In the genomic region with DNA sequence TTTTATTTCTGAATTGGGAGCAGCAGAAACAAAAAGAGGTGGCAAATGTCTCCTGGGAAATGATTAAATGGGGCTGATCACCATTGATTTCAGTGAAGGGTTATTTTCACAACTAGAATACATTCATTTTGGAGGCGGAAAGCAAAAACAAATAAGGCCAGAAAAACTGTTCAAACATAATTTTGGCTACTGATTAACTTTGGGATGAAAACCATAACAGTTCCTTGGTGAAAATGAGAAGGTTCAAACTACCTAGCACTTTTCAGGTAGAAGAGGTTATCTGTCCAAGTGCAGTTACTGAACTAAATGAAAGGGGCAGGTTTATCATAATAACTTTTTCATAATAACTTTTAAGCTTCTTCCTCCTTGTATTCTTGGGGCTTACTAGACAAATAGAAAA, we compare ENCODE assay signal across 1 cellular context.
TF ChIP-seq lines count a peak whose summit lies in the region.

No MANE protein-coding gene starts in this region.

TF ChIP-seq in SK-N-SH treated with all-trans-retinoic acid at 6 μM for 48 hours, 23 proteins besides CTCF, POLR2A, EP300 and RAD21:
- TF ChIP-seq, protein P1, sequence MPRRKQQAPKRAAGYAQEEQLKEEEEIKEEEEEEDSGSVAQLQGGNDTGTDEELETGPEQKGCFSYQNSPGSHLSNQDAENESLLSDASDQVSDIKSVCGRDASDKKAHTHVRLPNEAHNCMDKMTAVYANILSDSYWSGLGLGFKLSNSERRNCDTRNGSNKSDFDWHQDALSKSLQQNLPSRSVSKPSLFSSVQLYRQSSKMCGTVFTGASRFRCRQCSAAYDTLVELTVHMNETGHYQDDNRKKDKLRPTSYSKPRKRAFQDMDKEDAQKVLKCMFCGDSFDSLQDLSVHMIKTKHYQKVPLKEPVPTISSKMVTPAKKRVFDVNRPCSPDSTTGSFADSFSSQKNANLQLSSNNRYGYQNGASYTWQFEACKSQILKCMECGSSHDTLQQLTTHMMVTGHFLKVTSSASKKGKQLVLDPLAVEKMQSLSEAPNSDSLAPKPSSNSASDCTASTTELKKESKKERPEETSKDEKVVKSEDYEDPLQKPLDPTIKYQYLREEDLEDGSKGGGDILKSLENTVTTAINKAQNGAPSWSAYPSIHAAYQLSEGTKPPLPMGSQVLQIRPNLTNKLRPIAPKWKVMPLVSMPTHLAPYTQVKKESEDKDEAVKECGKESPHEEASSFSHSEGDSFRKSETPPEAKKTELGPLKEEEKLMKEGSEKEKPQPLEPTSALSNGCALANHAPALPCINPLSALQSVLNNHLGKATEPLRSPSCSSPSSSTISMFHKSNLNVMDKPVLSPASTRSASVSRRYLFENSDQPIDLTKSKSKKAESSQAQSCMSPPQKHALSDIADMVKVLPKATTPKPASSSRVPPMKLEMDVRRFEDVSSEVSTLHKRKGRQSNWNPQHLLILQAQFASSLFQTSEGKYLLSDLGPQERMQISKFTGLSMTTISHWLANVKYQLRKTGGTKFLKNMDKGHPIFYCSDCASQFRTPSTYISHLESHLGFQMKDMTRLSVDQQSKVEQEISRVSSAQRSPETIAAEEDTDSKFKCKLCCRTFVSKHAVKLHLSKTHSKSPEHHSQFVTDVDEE (CRISPR knock-in tag; IDR thresholded peaks at IDR 0.05) = no peak
- no peak for TF ChIP-seq ESRRG (CRISPR knock-in tag; IDR thresholded peaks at IDR 0.05)
TF ChIP-seq in SK-N-SH treated with all-trans-retinoic acid at 6 μM for 48 hours: peak in this region for 0.
